ENCODE assay signal across 15 cellular contexts in genomic region chr10:1402016-1402820, GRCh38.
DNase-seq lines count a peak whose midpoint lies in the region; ATAC-seq and TF ChIP-seq lines count a peak whose summit lies in the region.
"Had no signal": no experiment of that assay in that cellular context is flagged by ENCODE, and none has a peak within 500 bp of the region (broad histone marks: within the 10 kb centered on the region; RNA-seq: fewer than 3 reads in every experiment).

No MANE protein-coding gene starts in this region.

- no peaks in the 10 kb centered on the region for H3K36me3 Mint-ChIP-seq in neural progenitor cell
- H3K36me3 Mint-ChIP-seq: IgD-negative memory B cell had no signal

- no peak overlapping the region for H2BK120ac ChIP-seq in mesenchymal stem cell (ENCODE audit: low read depth, low read length)

- WGBS in mesenchymal stem cell = 73% methylated on average over 24 of the region's 25 CpGs

- H3K4me3 ChIP-seq in neural progenitor cell (no peak overlapping the region), mesenchymal stem cell (ENCODE audit: insufficient read depth in 1 of 2, low read depth in 1 of 2, low read length in 2 of 2) (no peak overlapping the region)

- intact Hi-C loops in cardiac septum (cut with DNase I) (no loop called here), left cardiac atrium (cut with DNase I) (no loop called here)

- H3F3A ChIP-seq in neural progenitor cell (ENCODE audit: low read depth) = no peaks in the 10 kb centered on the region

- no peak overlapping the region for H2BK12ac ChIP-seq in mesenchymal stem cell (ENCODE audit: low read length in 2 of 2)

- H4K91ac ChIP-seq in mesenchymal stem cell (ENCODE audit: low read length) = no peak overlapping the region

- no peak overlapping the region for H3K4ac ChIP-seq in mesenchymal stem cell (ENCODE audit: low read depth in 1 of 2, low read length in 2 of 2)

- H3K23ac ChIP-seq in mesenchymal stem cell (ENCODE audit: low read length in 2 of 2) = no peak overlapping the region

- no peak overlapping the region for H3K14ac ChIP-seq in mesenchymal stem cell (ENCODE audit: low read length in 2 of 2)

- H2AK5ac ChIP-seq in mesenchymal stem cell (ENCODE audit: low read length, severe bottlenecking) = no peak overlapping the region

- no peak overlapping the region for H3K4me3 Mint-ChIP-seq in neural progenitor cell
- H3K4me3 Mint-ChIP-seq: IgD-negative memory B cell had no signal

- H3K9me3 ChIP-seq in neural progenitor cell (ENCODE audit: low read depth) (no peaks in the 10 kb centered on the region), mesenchymal stem cell (ENCODE audit: control insufficient read depth, low read length) (peaks cover 4% of the 10 kb centered on the region)
- H3K9me3 ChIP-seq: Caco-2 had no signal

- H3K79me1 ChIP-seq in mesenchymal stem cell (replicated peaks; ENCODE audit: low read length, poor library complexity, severe bottlenecking) = no peaks in the 10 kb centered on the region

- DNase-seq in cardiac septum (ENCODE audit: low spot score) (peak; percentile 53), left cardiac atrium (no peak), ecto neural progenitor cell (ENCODE audit: low spot score) (peak; percentile 29), neural progenitor cell (ENCODE audit: low spot score) (no peak), HuH-7.5 (ENCODE audit: low spot score) (no peak), mesenchymal stem cell (no peak)
- DNase-seq: AML-193, Caco-2, DMS53, NCI-H187 treated with DMSO at 0.1 percent for 48 hours, NCI-H2171, NCI-H774 had no signal

- H3K27ac Mint-ChIP-seq in neural progenitor cell = peak overlapping the region; percentile 82
- H3K27ac Mint-ChIP-seq: IgD-negative memory B cell had no signal

- no peak overlapping the region for H3K18ac ChIP-seq in mesenchymal stem cell (ENCODE audit: low read depth in 1 of 2, low read length in 2 of 2)

- H3K27ac ChIP-seq in neural progenitor cell (no peak overlapping the region), mesenchymal stem cell (ENCODE audit: low read length, poor library complexity, severe bottlenecking) (no peak overlapping the region)

- H3K4me1 Mint-ChIP-seq in neural progenitor cell = peaks cover 37% of the 10 kb centered on the region

- no peak overlapping the region for H4K8ac ChIP-seq in mesenchymal stem cell (ENCODE audit: low read length)

- ATAC-seq in left cardiac atrium (no peak), GM19023 (IDR thresholded peaks at IDR 0.05; ENCODE audit: unreplicated experiment) (no peak)
- ATAC-seq: Panc1 had no signal

- no peak for TF ChIP-seq CTCF in neural progenitor cell (IDR thresholded peaks at IDR 0.05)

- no peaks in the 10 kb centered on the region for H3K79me2 ChIP-seq in neural progenitor cell (ENCODE audit: low read depth)

- H3K27me3 Mint-ChIP-seq in neural progenitor cell (ENCODE audit: insufficient read depth, low read depth) = peaks cover 12% of the 10 kb centered on the region

- no peaks in the 10 kb centered on the region for H3K27me3 ChIP-seq in neural progenitor cell
- peaks cover 0 to 3% of the 10 kb centered on the region in 2 experiments for H3K27me3 ChIP-seq in mesenchymal stem cell (ENCODE audit: control insufficient read depth in 1 of 2, insufficient read depth in 1 of 2, low read length in 2 of 2)

- peaks cover 4% of the 10 kb centered on the region for H3K9me3 Mint-ChIP-seq in neural progenitor cell
- H3K9me3 Mint-ChIP-seq: IgD-negative memory B cell had no signal

- no peak overlapping the region for H2AFZ ChIP-seq in neural progenitor cell (replicated peaks)
- no peak overlapping the region for H2AFZ ChIP-seq in mesenchymal stem cell (ENCODE audit: low read depth, low read length)

- H3K4me2 ChIP-seq in neural progenitor cell (no peak overlapping the region), mesenchymal stem cell (ENCODE audit: low read length, poor library complexity, severe bottlenecking) (no peak overlapping the region)

- H3K36me3 ChIP-seq in neural progenitor cell (no peaks in the 10 kb centered on the region), mesenchymal stem cell (ENCODE audit: control insufficient read depth in 1 of 2, insufficient read depth in 2 of 2, low read depth in 1 of 2, low read length in 2 of 2) (no peaks in the 10 kb centered on the region)

- no peak overlapping the region for H2BK5ac ChIP-seq in mesenchymal stem cell (ENCODE audit: low read depth, low read length, poor library complexity, severe bottlenecking)

- H4K20me1 ChIP-seq in neural progenitor cell (ENCODE audit: low read depth) = no peaks in the 10 kb centered on the region

- peaks cover 9% of the 10 kb centered on the region for H3K4me1 ChIP-seq in neural progenitor cell
- peaks cover 10% of the 10 kb centered on the region for H3K4me1 ChIP-seq in mesenchymal stem cell (ENCODE audit: control insufficient read depth, insufficient read depth, low read depth, low read length)

- no peak overlapping the region for H3K9ac ChIP-seq in neural progenitor cell
- H3K9ac ChIP-seq in mesenchymal stem cell (ENCODE audit: low read length) = no peak overlapping the region

- H2BK15ac ChIP-seq in mesenchymal stem cell (ENCODE audit: low read depth, poor library complexity, severe bottlenecking) = no peak overlapping the region

Comparison
In these comparisons a context has a peak if more than half of its experiments do, and no peak if none do; other contexts are left out.
1. DNase-seq: peak in cardiac septum (single experiment) and ecto neural progenitor cell (single experiment); none in left cardiac atrium (single experiment), neural progenitor cell (single experiment), HuH-7.5 (single experiment) and mesenchymal stem cell (single experiment).